Comparison of ENCODE assay signal across 18 cellular contexts in genomic region chr3:100157617-100158016, GRCh38.
"Had no signal": no experiment of that assay in that cellular context is flagged by ENCODE, and none has a peak within 500 bp of the region (broad histone marks: within the 10 kb centered on the region; RNA-seq: fewer than 3 reads in every experiment).

No MANE protein-coding gene starts in this region.

- H3K9me3 ChIP-seq: colonic mucosa, testis had no signal

- H3K27me3 ChIP-seq: colonic mucosa, esophagus muscularis mucosa, gastroesophageal sphincter, testis, upper lobe of left lung had no signal

- H3K4me3 ChIP-seq: colonic mucosa, esophagus muscularis mucosa, gastroesophageal sphincter, lower lobe of right lung, SK-N-MC, testis, upper lobe of left lung had no signal

- H3K4me1 ChIP-seq: colonic mucosa had no signal

- DNase-seq: activated CD4-positive, alpha-beta T cell treated with anti-CD3 and anti-CD28 coated beads, Interleukin-2, amount 10 ng/mL, durations not matched to agents 7 days and 5 days; activated CD4-positive, CD25-positive, alpha-beta regulatory T cell treated with anti-CD3 and anti-CD28 coated beads, Interleukin-2, amount 50 U/mL, for 72 hours; activated CD8-positive, alpha-beta T cell treated with anti-CD3 and anti-CD28 coated beads, Interleukin-2, amount 10 ng/mL, durations not matched to agents 7 days and 5 days; activated T-cell treated with anti-CD3 and anti-CD28 coated beads, Interleukin-2, amount 50 U/mL, for 1 hour; colonic mucosa; head of caudate nucleus; left colon; lower lobe of right lung; naive thymus-derived CD4-positive, alpha-beta T cell; occipital lobe; stimulated activated CD4-positive, alpha-beta T cell treated with anti-CD3 and anti-CD28 coated beads, Interleukin-12 subunit alpha, Interleukin-12 subunit beta, amount 100 ng/mL, for 4 hours; testis; upper lobe of left lung had no signal

- H3K36me3 ChIP-seq: colonic mucosa, esophagus muscularis mucosa, gastroesophageal sphincter, lower lobe of right lung, upper lobe of left lung had no signal

- H3K27ac ChIP-seq: colonic mucosa, esophagus muscularis mucosa, gastroesophageal sphincter, lower lobe of right lung, SK-N-MC, testis, upper lobe of left lung, VCaP had no signal

- ATAC-seq: activated CD8-positive, alpha-beta T cell treated with anti-CD3 and anti-CD28 coated beads, Interleukin-2, amount 10 ng/mL, durations not matched to agents 7 days and 5 days; activated naive CD4-positive, alpha-beta T cell treated with anti-CD3 and anti-CD28 coated beads, Interleukin-2, amount 50 U/mL, for 72 hours; gastroesophageal sphincter; left colon; lower lobe of right lung; naive thymus-derived CD4-positive, alpha-beta T cell had no signal
